ENCODE assay signal across 8 cellular contexts in genomic region chr3:40456940-40457823, GRCh38. TPM values are rescaled to one million over a fixed set of nuclear protein-coding genes. Genes with fewer than 3 reads are reported as not detected.
DNase-seq lines count a peak whose midpoint lies in the region; ATAC-seq and TF ChIP-seq lines count a peak whose summit lies in the region.

Gene RPL14 (plus strand): TSS chr3:40457339. CDS start chr3:40457472, 133 bp downstream.

- DNase-seq in AG04450 (ENCODE audit: low read depth, low spot score) (peak; percentile 89), NCI-H345 treated with DMSO at 0.1 percent for 48 hours (lab: John Stamatoyannopoulos, UW; ENCODE audit: unreplicated experiment) (peak; percentile 44), iris pigment epithelial cell (ENCODE audit: low read depth) (peak; percentile 98)
- peak; percentile 94 for DNase-seq in activated CD4-positive, CD25-positive, alpha-beta regulatory T cell treated with anti-CD3 and anti-CD28 coated beads, Interleukin-2, amount 50 U/mL, for 16 hours (ENCODE audit: low read depth, low spot score)
- DNase-seq in central memory CD8-positive, alpha-beta T cell (ENCODE audit: low spot score in 2 of 2): peak; percentile 92 to 93
- peak; percentile 91 to 93 for DNase-seq in stimulated activated CD4-positive, alpha-beta T cell treated with anti-CD3 and anti-CD28 coated beads, Interleukin-12 subunit alpha, Interleukin-12 subunit beta, amount 100 ng/mL, for 24 hours (ENCODE audit: low read depth in 2 of 2)

- H3K36me3 Mint-ChIP-seq in central memory CD8-positive, alpha-beta T cell (ENCODE audit: insufficient read depth): peaks cover 68% of the 10 kb centered on the region

- ATAC-seq in GM18909 (IDR thresholded peaks at IDR 0.05; ENCODE audit: poor library complexity, unreplicated experiment): peak; percentile 75
- ATAC-seq in HG03175 (IDR thresholded peaks at IDR 0.05; ENCODE audit: unreplicated experiment): peak; percentile 68
- peak; percentile 62 for ATAC-seq in central memory CD8-positive, alpha-beta T cell (replicated peaks; ENCODE audit: extremely low read depth, poor library complexity, severe bottlenecking)

- no peaks in the 10 kb centered on the region; the same call in 1 of the 2 replicates for H3K9me3 ChIP-seq in AG04450 (ENCODE audit: control insufficient read depth, insufficient read depth, low read length)

- CTCF ChIA-PET in AG04450 (lab: Charles Lee): interaction anchor here (1.0 to 1.3 kb wide), 3 partner anchors 18 to 148 kb away, joined by 3 to 4 read pairs (median 3); partner anchors contain the start of gene EIF1B

- POLR2A ChIA-PET in AG04450 (lab: Yijun Ruan, JAX): interaction anchor here (0.8 to 4.1 kb wide), 5 partner anchors 9 to 742 kb away, joined by 3 to 19 read pairs (median 5); partner anchors contain the start of genes CTNNB1, ZNF619, ZNF620 and ZNF621

- peak within 1 kb of the TSS; percentile 65 for H3K27ac ChIP-seq in AG04450 (ENCODE audit: low read depth, low read length)

- H3K27me3 ChIP-seq in AG04450 (ENCODE audit: control insufficient read depth, insufficient read depth, low read length): no peaks in the 10 kb centered on the region

- H3K27ac Mint-ChIP-seq in central memory CD8-positive, alpha-beta T cell (ENCODE audit: low read depth): peak within 1 kb of the TSS; percentile 92

- no peaks in the 10 kb centered on the region for H3K27me3 Mint-ChIP-seq in central memory CD8-positive, alpha-beta T cell

- no peaks in the 10 kb centered on the region for H3K9me3 Mint-ChIP-seq in central memory CD8-positive, alpha-beta T cell

- H3K4me3 ChIP-seq in AG04450 (ENCODE audit: low read depth, low read length): peak within 1 kb of the TSS; percentile 99

- H3K4me1 Mint-ChIP-seq in central memory CD8-positive, alpha-beta T cell: peaks cover 48% of the 10 kb centered on the region

- TF ChIP-seq CTCF in AG04450 (IDR thresholded peaks at IDR 0.05; ENCODE audit: low read depth, low read length): no peak

- peak within 1 kb of the TSS; percentile 83 for H3K4me3 Mint-ChIP-seq in central memory CD8-positive, alpha-beta T cell

RNA-seq across cellular contexts. Expression of gene RPL14, which starts in this region (rescaled TPM):
- polyA plus RNA-seq in AG04450 (2011; rRNA removed): 602 and 612 TPM in 2 replicates
- polyA minus RNA-seq in AG04450 (2011; rRNA and poly(A)+ RNA removed): 469 and 567 TPM in 2 replicates

Comparison
In these comparisons a context has a peak if more than half of its experiments do, and no peak if none do; other contexts are left out.
1. Peak in every context shown above with its lines: DNase-seq, ATAC-seq, H3K4me3 ChIP-seq and H3K27ac ChIP-seq.
2. DNase-seq: peak in every context shown above with its lines; median percentile 98 in iris pigment epithelial cell; 94 in activated CD4-positive, CD25-positive, alpha-beta regulatory T cell treated with anti-CD3 and anti-CD28 coated beads, Interleukin-2, amount 50 U/mL, for 16 hours; 92 in central memory CD8-positive, alpha-beta T cell; 92 in stimulated activated CD4-positive, alpha-beta T cell treated with anti-CD3 and anti-CD28 coated beads, Interleukin-12 subunit alpha, Interleukin-12 subunit beta, amount 100 ng/mL, for 24 hours; 89 in AG04450; 44 in NCI-H345 treated with DMSO at 0.1 percent for 48 hours.